ENCODE assay signal across 24 cellular contexts in genomic region chr3:196281962-196282361, GRCh38. TPM values are rescaled to one million over a fixed set of nuclear protein-coding genes. Genes with fewer than 3 reads are reported as not detected.
A peak's percentile ranks its signal among the peaks of the same experiment; 100 is the strongest.
DNase-seq lines count a peak whose midpoint lies in the region; ATAC-seq and TF ChIP-seq lines count a peak whose summit lies in the region.
"Had no signal": no experiment of that assay in that cellular context is flagged by ENCODE, and none has a peak within 500 bp of the region (broad histone marks: within the 10 kb centered on the region; RNA-seq: fewer than 3 reads in every experiment).

No MANE protein-coding gene starts in this region.

- H3K36me3 Mint-ChIP-seq in activated CD4-positive, alpha-beta T cell treated with anti-CD3 and anti-CD28 coated beads, Interleukin-2, amount 10 ng/mL, durations not matched to agents 24 days and 14 days (ENCODE audit: low read depth) = peaks cover 21% of the 10 kb centered on the region

- in situ Hi-C loops in Panc1 (cut with HindIII; ENCODE audit: low pct_unique_long_range_greater_than_20kb, low sequenced_read_pairs) = no loop called here

- BruUV-seq in Panc1 (replicated peaks; lab: Mats Ljungman, UMichigan) = no TSS peak

- H3K27me3 ChIP-seq in Panc1 (ENCODE audit: control insufficient read depth, insufficient read depth, low read length) = no peaks in the 10 kb centered on the region
- no peaks in the 10 kb centered on the region for H3K27me3 ChIP-seq in right cardiac atrium (ENCODE audit: control insufficient read depth, insufficient read depth)
- H3K27me3 ChIP-seq in psoas muscle (ENCODE audit: insufficient read depth in 3 of 3, low read length in 2 of 3) = no peaks in the 10 kb centered on the region
- H3K27me3 ChIP-seq: sigmoid colon, upper lobe of left lung had no signal

- ATAC-seq in Panc1 = no peak
- no peak for ATAC-seq in right cardiac atrium
- ATAC-seq in psoas muscle = no peak
- ATAC-seq in HG02973 (IDR thresholded peaks at IDR 0.05; ENCODE audit: unreplicated experiment) = no peak
- ATAC-seq: activated naive CD8-positive, alpha-beta T cell treated with anti-CD3 and anti-CD28 coated beads, Interleukin-2, amount 50 U/mL, for 24 hours; stimulated activated naive CD8-positive, alpha-beta T cell treated with anti-CD3 and anti-CD28 coated beads, Interleukin-15, amount 100 ng/mL, for 72 hours had no signal

- H3K9me3 Mint-ChIP-seq in activated CD4-positive, alpha-beta T cell treated with anti-CD3 and anti-CD28 coated beads, Interleukin-2, amount 10 ng/mL, durations not matched to agents 24 days and 14 days = no peaks in the 10 kb centered on the region
- H3K9me3 Mint-ChIP-seq: activated naive CD8-positive, alpha-beta T cell treated with anti-CD3 and anti-CD28 coated beads, Interleukin-2, amount 50 U/mL, for 24 hours; stimulated activated naive CD8-positive, alpha-beta T cell treated with anti-CD3 and anti-CD28 coated beads, Interleukin-15, amount 100 ng/mL, for 72 hours had no signal

- intact Hi-C loops in activated CD4-positive, alpha-beta T cell treated with anti-CD3 and anti-CD28 coated beads, Interleukin-2, amount 10 ng/mL, durations not matched to agents 24 days and 14 days (cut with micrococcal nuclease) = no loop called here
- intact Hi-C loops in Panc1 (cut with micrococcal nuclease; ENCODE audit: unreplicated experiment) (no loop called here), right cardiac atrium (cut with DNase I) (no loop called here), psoas muscle (cut with DNase I) (no loop called here)

- H3K27me3 Mint-ChIP-seq in activated CD4-positive, alpha-beta T cell treated with anti-CD3 and anti-CD28 coated beads, Interleukin-2, amount 10 ng/mL, durations not matched to agents 24 days and 14 days = no peaks in the 10 kb centered on the region
- H3K27me3 Mint-ChIP-seq: activated naive CD8-positive, alpha-beta T cell treated with anti-CD3 and anti-CD28 coated beads, Interleukin-2, amount 50 U/mL, for 24 hours; stimulated activated naive CD8-positive, alpha-beta T cell treated with anti-CD3 and anti-CD28 coated beads, Interleukin-15, amount 100 ng/mL, for 72 hours had no signal

- H3K9me3 ChIP-seq in Panc1 (ENCODE audit: control insufficient read depth, insufficient read depth, low read depth, low read length) = no peaks in the 10 kb centered on the region
- no peaks in the 10 kb centered on the region for H3K9me3 ChIP-seq in right cardiac atrium (ENCODE audit: control insufficient read depth, low read length)
- no peaks in the 10 kb centered on the region for H3K9me3 ChIP-seq in psoas muscle
- H3K9me3 ChIP-seq: sigmoid colon, upper lobe of left lung had no signal

- WGBS in right cardiac atrium = 69% methylated on average over 4 of the region's 4 CpGs
- 25 to 63% (median 36%) methylated on average over 4 of the region's 4 CpGs for WGBS in psoas muscle, 3 donors

- POLR2A ChIA-PET in Panc1 (lab: Charles Lee) = interaction anchor here (0.5 to 0.6 kb wide), 5 partner anchors 15 to 579 kb away, joined by 3 to 6 read pairs (median 4); no protein-coding TSS in a partner anchor

- H3K4me1 ChIP-seq in Panc1 (ENCODE audit: control insufficient read depth, insufficient read depth, low read length) (peaks cover 54% of the 10 kb centered on the region), right cardiac atrium (ENCODE audit: control insufficient read depth, insufficient read depth, low read length) (peaks cover 14% of the 10 kb centered on the region), psoas muscle (peaks cover 84% of the 10 kb centered on the region)

- peaks cover 66% of the 10 kb centered on the region for H3K4me1 Mint-ChIP-seq in activated CD4-positive, alpha-beta T cell treated with anti-CD3 and anti-CD28 coated beads, Interleukin-2, amount 10 ng/mL, durations not matched to agents 24 days and 14 days

- peak overlapping the region; percentile 39 for H3K27ac Mint-ChIP-seq in activated CD4-positive, alpha-beta T cell treated with anti-CD3 and anti-CD28 coated beads, Interleukin-2, amount 10 ng/mL, durations not matched to agents 24 days and 14 days
- H3K27ac Mint-ChIP-seq: activated naive CD8-positive, alpha-beta T cell treated with anti-CD3 and anti-CD28 coated beads, Interleukin-2, amount 50 U/mL, for 24 hours; stimulated activated naive CD8-positive, alpha-beta T cell treated with anti-CD3 and anti-CD28 coated beads, Interleukin-15, amount 100 ng/mL, for 72 hours had no signal

- H3K27ac ChIP-seq in Panc1 (ENCODE audit: low read length) = 0 out of 2 replicates have a peak overlapping the region, but pooled peaks have one; percentile 1
- H3K27ac ChIP-seq in right cardiac atrium (ENCODE audit: low read length) = peak overlapping the region; percentile 57
- H3K27ac ChIP-seq in psoas muscle = peak overlapping the region; percentile 98
- H3K27ac ChIP-seq: sigmoid colon, upper lobe of left lung, VCaP had no signal

- H3K36me3 ChIP-seq in Panc1 (ENCODE audit: control insufficient read depth, insufficient read depth, low read length) = no peaks in the 10 kb centered on the region; the same call in 1 of the 2 replicates
- no peaks in the 10 kb centered on the region for H3K36me3 ChIP-seq in psoas muscle (ENCODE audit: insufficient read depth in 1 of 2, low read depth in 1 of 2)
- H3K36me3 ChIP-seq: sigmoid colon, upper lobe of left lung had no signal

- DNase-seq in activated CD4-positive, alpha-beta T cell treated with anti-CD3 and anti-CD28 coated beads, Interleukin-2, amount 10 ng/mL, durations not matched to agents 24 days and 14 days = no peak
- no peak for DNase-seq in activated CD4-positive, alpha-beta T cell treated with anti-CD3 and anti-CD28 coated beads for 4 hours
- DNase-seq in Panc1 (ENCODE audit: low read depth, low spot score) (no peak), right cardiac atrium (no peak), psoas muscle (no peak), OCI-M2 (lab: John Stamatoyannopoulos, UW; ENCODE audit: unreplicated experiment) (no peak)
- no peak for DNase-seq in stimulated activated naive CD4-positive, alpha-beta T cell treated with Interleukin-2 at 50 U/mL for 16 hours (lab: John Stamatoyannopoulos, UW)
- DNase-seq: activated naive CD8-positive, alpha-beta T cell treated with anti-CD3 and anti-CD28 coated beads, Interleukin-2, amount 50 U/mL, for 24 hours; dermis blood vessel endothelial cell; foreskin fibroblast; GDM1; GOT3; Karpas-422; left cardiac atrium; NCI-H1930; NCI-H446; occipital lobe; sigmoid colon; stimulated activated CD4-positive, alpha-beta T cell treated with anti-CD3 and anti-CD28 coated beads, Interleukin-1b, Interleukin-23, amount 100 ng/mL, for 48 hours; stimulated activated naive CD8-positive, alpha-beta T cell treated with anti-CD3 and anti-CD28 coated beads, Interleukin-15, amount 100 ng/mL, for 72 hours; upper lobe of left lung had no signal

- no peak overlapping the region for H3K4me3 Mint-ChIP-seq in activated CD4-positive, alpha-beta T cell treated with anti-CD3 and anti-CD28 coated beads, Interleukin-2, amount 10 ng/mL, durations not matched to agents 24 days and 14 days
- H3K4me3 Mint-ChIP-seq: activated naive CD8-positive, alpha-beta T cell treated with anti-CD3 and anti-CD28 coated beads, Interleukin-2, amount 50 U/mL, for 24 hours; stimulated activated naive CD8-positive, alpha-beta T cell treated with anti-CD3 and anti-CD28 coated beads, Interleukin-15, amount 100 ng/mL, for 72 hours had no signal

- no peak for TF ChIP-seq CTCF in Panc1 (IDR thresholded peaks at IDR 0.05)
- no peak for TF ChIP-seq CTCF in psoas muscle (IDR thresholded peaks at IDR 0.05)

- CTCF ChIA-PET in Panc1 (lab: Charles Lee) = no interaction called here

- H3K4me3 ChIP-seq in Panc1 (ENCODE audit: low read depth in 2 of 2, low read length in 2 of 2) = no peak overlapping the region
- no peak overlapping the region for H3K4me3 ChIP-seq in right cardiac atrium (ENCODE audit: low read length)
- H3K4me3 ChIP-seq in psoas muscle = no peak overlapping the region
- H3K4me3 ChIP-seq: sigmoid colon, upper lobe of left lung had no signal

RNA-seq across cellular contexts. Expression of gene PCYT1A, which starts 5.6 kb away (rescaled TPM):
- 54.2 and 56.0 TPM in 2 replicates for total RNA-seq in activated CD4-positive, alpha-beta T cell treated with anti-CD3 and anti-CD28 coated beads, Interleukin-2, amount 10 ng/mL, durations not matched to agents 24 days and 14 days
- 96.8 TPM for total RNA-seq in Panc1 (2021; ENCODE audit: unreplicated experiment)
- 92.5 TPM for polyA plus RNA-seq in Panc1 (2012; ENCODE audit: insufficient read length)
- total RNA-seq in right cardiac atrium = 10 to 100 TPM; 79.7 to 87.7 (median 85.7) TPM
- polyA plus RNA-seq in right cardiac atrium = 34.8 TPM
- total RNA-seq in psoas muscle = 10 to 100 TPM; 58.8 to 98.4 (median 70.0) TPM
- polyA plus RNA-seq in psoas muscle = 10 to 100 TPM; 28.4 to 88.2 (median 35.6) TPM

RNA-seq across cellular contexts. Expression of gene DYNLT2B, which starts 36.1 kb away (rescaled TPM):
- 11.8 and 12.8 TPM in 2 replicates for total RNA-seq in activated CD4-positive, alpha-beta T cell treated with anti-CD3 and anti-CD28 coated beads, Interleukin-2, amount 10 ng/mL, durations not matched to agents 24 days and 14 days
- total RNA-seq in Panc1 (2021; ENCODE audit: unreplicated experiment) (41.4 TPM), right cardiac atrium (1 to 10 TPM; 3.6 to 4.7 (median 4.7) TPM), psoas muscle (1 to 10 TPM in 2 of 4 donors, under 1 TPM in 1, not detected in 1; 0.44 to 3.2 (median 2.3) TPM)
- polyA plus RNA-seq in Panc1 (2012; ENCODE audit: insufficient read length) = 44.7 TPM
- polyA plus RNA-seq in right cardiac atrium (8.4 TPM), psoas muscle (1 to 10 TPM; 1.9 to 6.1 (median 3.1) TPM)

RNA-seq across cellular contexts. Expression of gene TM4SF19, which starts 56.2 kb away (rescaled TPM):
- total RNA-seq in activated CD4-positive, alpha-beta T cell treated with anti-CD3 and anti-CD28 coated beads, Interleukin-2, amount 10 ng/mL, durations not matched to agents 24 days and 14 days = not detected in 2 replicates
- not detected for total RNA-seq in Panc1 (2021; ENCODE audit: unreplicated experiment)
- 0.38 TPM for polyA plus RNA-seq in Panc1 (2012; ENCODE audit: insufficient read length)
- total RNA-seq in right cardiac atrium = not detected
- polyA plus RNA-seq in right cardiac atrium = not detected
- total RNA-seq in psoas muscle = 1 to 10 TPM in 1 of 4 donors, under 1 TPM in 1, not detected in 2; 0.93 to 1.9 TPM
- polyA plus RNA-seq in psoas muscle = 1 to 10 TPM in 1 of 3 donors, under 1 TPM in 1, not detected in 1; 1.00 to 2.3 TPM
- total RNA-seq: dermis blood vessel endothelial cell, left cardiac atrium, occipital lobe, sigmoid colon had no signal
- polyA plus RNA-seq: BJ, sigmoid colon had no signal

Comparison
In these comparisons a context has a peak if more than half of its experiments do, and no peak if none do; other contexts are left out.
1. H3K27ac ChIP-seq: peak in every context shown above with its lines; median percentile 98 in psoas muscle; 57 in right cardiac atrium; 1 in Panc1.